13 cellular contexts compared by ENCODE assay signal in genomic region chr19:45094707-45095106, GRCh38. TPM values are rescaled to one million over a fixed set of nuclear protein-coding genes. Genes with fewer than 3 reads are reported as not detected.
DNase-seq lines count a peak whose midpoint lies in the region; ATAC-seq, FAIRE-seq and TF ChIP-seq lines count a peak whose summit lies in the region.
"Had no signal": no experiment of that assay in that cellular context is flagged by ENCODE, and none has a peak within 500 bp of the region (broad histone marks: within the 10 kb centered on the region; RNA-seq: fewer than 3 reads in every experiment).

No MANE protein-coding gene starts in this region.

- H3K9ac ChIP-seq in HUES6 (ENCODE audit: low read length) (no peak overlapping the region), astrocyte (ENCODE audit: low read length) (no peak overlapping the region)

- no peak for FAIRE-seq in astrocyte (lab: Jason Lieb, UNC)
- FAIRE-seq in RCC 7860 (lab: Jason Lieb, UNC), result no peak
- FAIRE-seq: endothelial cell of umbilical vein had no signal

- ATAC-seq in naive thymus-derived CD8-positive, alpha-beta T cell, result no peak
- ATAC-seq: Right ventricle myocardium inferior had no signal

- no peaks in the 10 kb centered on the region for H3K9me3 Mint-ChIP-seq in astrocyte (ENCODE audit: unreplicated experiment)
- H3K9me3 Mint-ChIP-seq in naive thymus-derived CD8-positive, alpha-beta T cell, result peaks cover 0 to 2% (median 0%) of the 10 kb centered on the region in 9 donors

- H3K27ac ChIP-seq in HUES6 (ENCODE audit: low read depth, low read length), result no peak overlapping the region
- no peak overlapping the region for H3K27ac ChIP-seq in astrocyte (ENCODE audit: low read depth, low read length)
- H3K27ac ChIP-seq: transverse colon had no signal

- H3K9me3 ChIP-seq in BE2C (no peaks in the 10 kb centered on the region), HUES6 (ENCODE audit: control insufficient read depth, insufficient read depth, low read depth, low read length) (no peaks in the 10 kb centered on the region), astrocyte (ENCODE audit: insufficient read depth, low read depth, low read length) (no peaks in the 10 kb centered on the region)
- H3K9me3 ChIP-seq: transverse colon had no signal

- peaks cover 74% of the 10 kb centered on the region for H3K79me2 ChIP-seq in astrocyte (ENCODE audit: insufficient read depth, low read length)

- no peaks in the 10 kb centered on the region for H3K27me3 Mint-ChIP-seq in astrocyte (ENCODE audit: low read depth, unreplicated experiment)
- no peaks in the 10 kb centered on the region for H3K27me3 Mint-ChIP-seq in naive thymus-derived CD8-positive, alpha-beta T cell

- H3K4me1 Mint-ChIP-seq in astrocyte (ENCODE audit: low read depth, unreplicated experiment), result peaks cover 54% of the 10 kb centered on the region
- H3K4me1 Mint-ChIP-seq in naive thymus-derived CD8-positive, alpha-beta T cell, result peaks cover 61 to 84% (median 79%) of the 10 kb centered on the region in 4 donors

- TF ChIP-seq CTCF in BE2C (IDR thresholded peaks at IDR 0.05; ENCODE audit: low read depth, low read length), result no peak
- TF ChIP-seq CTCF in astrocyte (IDR thresholded peaks at IDR 0.05; ENCODE audit: insufficient read depth, low read depth, low read length), result no peak

- H3K4me3 ChIP-seq in BE2C (ENCODE audit: low read depth, low read length) (peak overlapping the region; percentile 95), HUES6 (ENCODE audit: low read depth, low read length) (0 out of 2 replicates have a peak overlapping the region, but pooled peaks have one; percentile 18), astrocyte (ENCODE audit: insufficient read depth, low read depth, low read length) (no peak overlapping the region)

- H3K27me3 ChIP-seq in BE2C (no peaks in the 10 kb centered on the region), HUES6 (ENCODE audit: control insufficient read depth, insufficient read depth, low read length) (no peaks in the 10 kb centered on the region), astrocyte (ENCODE audit: insufficient read depth, low read length) (no peaks in the 10 kb centered on the region)
- H3K27me3 ChIP-seq: transverse colon had no signal

- peaks cover 9% of the 10 kb centered on the region for H3K36me3 Mint-ChIP-seq in astrocyte (ENCODE audit: low read depth, unreplicated experiment)
- peaks cover 0 to 6% (median 4%) of the 10 kb centered on the region in 3 donors for H3K36me3 Mint-ChIP-seq in naive thymus-derived CD8-positive, alpha-beta T cell

- no peak overlapping the region for H2AFZ ChIP-seq in astrocyte (ENCODE audit: low read depth, low read length)

- peak overlapping the region; percentile 93 for H3K4me3 Mint-ChIP-seq in astrocyte (ENCODE audit: unreplicated experiment)
- peak overlapping the region; percentile 60 to 99 (median 93) for H3K4me3 Mint-ChIP-seq in naive thymus-derived CD8-positive, alpha-beta T cell

- DNase-seq in BE2C (no peak), astrocyte (ENCODE audit: low read depth) (no peak), RCC 7860 (ENCODE audit: low spot score) (no peak), AG08396 (ENCODE audit: low spot score) (no peak), amniotic stem cell (lab: John Stamatoyannopoulos, UW) (no peak), midbrain (lab: John Stamatoyannopoulos, UW) (no peak)
- no peak for DNase-seq in naive thymus-derived CD8-positive, alpha-beta T cell
- DNase-seq: activated CD8-positive, alpha-beta memory T cell treated with anti-CD3 and anti-CD28 coated beads, Interleukin-2, amount 50 U/mL, for 48 hours; NCI-H1048; transverse colon had no signal

- POLR2A ChIA-PET in naive thymus-derived CD8-positive, alpha-beta T cell (lab: Charles Lee), result interaction anchor here (3.4 kb wide), 1 partner anchor 56 kb away, joined by 26 read pairs; the partner anchor contains the start of gene CLASRP

- H3K36me3 ChIP-seq in BE2C (peaks cover 15% of the 10 kb centered on the region), HUES6 (ENCODE audit: control insufficient read depth, insufficient read depth, low read length) (peaks cover 16% of the 10 kb centered on the region), astrocyte (ENCODE audit: insufficient read depth, low read length) (peaks cover 5% of the 10 kb centered on the region)
- H3K36me3 ChIP-seq: transverse colon had no signal

- peak overlapping the region; percentile 54 for H3K27ac Mint-ChIP-seq in astrocyte (ENCODE audit: unreplicated experiment)
- H3K27ac Mint-ChIP-seq in naive thymus-derived CD8-positive, alpha-beta T cell, result peak overlapping the region; percentile 66 to 100 (median 83)

- H3K4me1 ChIP-seq in BE2C, result peaks cover 21% of the 10 kb centered on the region
- peaks cover 49% of the 10 kb centered on the region for H3K4me1 ChIP-seq in HUES6 (ENCODE audit: control insufficient read depth, insufficient read depth, low read length)
- H3K4me1 ChIP-seq in astrocyte (ENCODE audit: insufficient read depth, low read length), result peaks cover 41% of the 10 kb centered on the region

- peak overlapping the region; percentile 100 for H3K4me2 ChIP-seq in astrocyte (ENCODE audit: low read length)

- peaks cover 61% of the 10 kb centered on the region for H4K20me1 ChIP-seq in astrocyte (ENCODE audit: insufficient read depth, low read length)

RNA-seq across cellular contexts. Expression of gene PPP1R37, which starts 1.7 kb away (rescaled TPM):
- polyA plus RNA-seq in BE2C (2012; ENCODE audit: insufficient read depth, insufficient read length, low read depth), result 59.0 TPM
- 29.1 and 29.2 TPM in 2 replicates for total RNA-seq in astrocyte
- total RNA-seq in naive thymus-derived CD8-positive, alpha-beta T cell, result 10 to 100 TPM; 32.9 to 33.3 TPM
- polyA plus RNA-seq in naive thymus-derived CD8-positive, alpha-beta T cell, result 1 to 10 TPM in 1 of 3 donors, under 1 TPM in 2; 0.40 to 2.0 (median 0.83) TPM

RNA-seq across cellular contexts. Expression of gene GEMIN7, which starts 15.6 kb away (rescaled TPM):
- 67.8 TPM for polyA plus RNA-seq in BE2C (2012; ENCODE audit: insufficient read depth, insufficient read length, low read depth)
- 44.8 and 46.0 TPM in 2 replicates for total RNA-seq in astrocyte
- total RNA-seq in naive thymus-derived CD8-positive, alpha-beta T cell, result 10 to 100 TPM; 13.5 to 19.8 TPM
- 10 to 100 TPM; 44.2 to 70.0 (median 50.3) TPM for polyA plus RNA-seq in naive thymus-derived CD8-positive, alpha-beta T cell

RNA-seq across cellular contexts. Expression of gene ZNF296, which starts 18.4 kb away (rescaled TPM):
- 4.9 TPM for polyA plus RNA-seq in BE2C (2012; ENCODE audit: insufficient read depth, insufficient read length, low read depth)
- 3.0 and 3.1 TPM in 2 replicates for total RNA-seq in astrocyte
- 1 to 10 TPM; 2.3 to 2.4 TPM for total RNA-seq in naive thymus-derived CD8-positive, alpha-beta T cell
- polyA plus RNA-seq in naive thymus-derived CD8-positive, alpha-beta T cell, result 1 to 10 TPM; 1.0 to 1.6 (median 1.1) TPM

RNA-seq across cellular contexts. Expression of gene CLASRP, which starts 55.9 kb away (rescaled TPM):
- polyA plus RNA-seq in BE2C (2012; ENCODE audit: insufficient read depth, insufficient read length, low read depth), result 134 TPM
- 45.5 and 45.9 TPM in 2 replicates for total RNA-seq in astrocyte
- 100 to 1,000 TPM; 141 to 150 TPM for total RNA-seq in naive thymus-derived CD8-positive, alpha-beta T cell
- polyA plus RNA-seq in naive thymus-derived CD8-positive, alpha-beta T cell, result 1 to 10 TPM; 2.0 to 6.7 (median 5.3) TPM
